ENCODE assay signal across 15 cellular contexts in the genomic region with DNA sequence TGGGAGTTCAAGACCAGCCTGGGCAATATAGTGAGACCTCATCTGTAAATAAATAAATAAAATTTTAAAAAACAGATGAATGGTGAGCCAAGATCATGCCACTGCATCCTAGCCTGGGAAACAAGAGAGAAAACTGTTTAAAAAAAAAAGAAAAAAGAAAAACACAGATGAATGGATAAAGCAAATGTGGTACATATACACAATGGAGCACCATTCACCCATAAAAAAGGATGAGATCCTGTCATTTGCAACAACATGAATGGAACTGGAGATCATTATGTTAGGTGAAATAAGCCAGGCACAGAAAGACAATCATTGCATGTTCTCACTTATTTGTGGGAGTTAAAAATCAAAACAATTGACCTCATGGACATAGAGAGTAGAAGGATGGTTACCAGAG. TPM values are rescaled to one million over a fixed set of nuclear protein-coding genes. Genes with fewer than 3 reads are reported as not detected.
"Had no signal": no experiment of that assay in that cellular context is flagged by ENCODE, and none has a peak within 500 bp of the region (broad histone marks: within the 10 kb centered on the region; RNA-seq: fewer than 3 reads in every experiment).

No MANE protein-coding gene starts in this region.

RNA-seq across cellular contexts. Expression of a gene that starts 3.7 kb away (rescaled TPM):
- total RNA-seq: ascending aorta had no signal

RNA-seq across cellular contexts. Expression of a gene that starts 7.3 kb away (rescaled TPM):
- total RNA-seq: ascending aorta had no signal

RNA-seq across cellular contexts. Expression of a gene that starts 25.4 kb away (rescaled TPM):
- total RNA-seq: activated naive CD4-positive, alpha-beta T cell treated with anti-CD3 and anti-CD28 coated beads for 36 hours; activated naive CD4-positive, alpha-beta T cell treated with anti-CD3 and anti-CD28 coated beads, Interleukin-2, amount 50 U/mL, for 72 hours; activated naive CD8-positive, alpha-beta T cell treated with anti-CD3 and anti-CD28 coated beads for 36 hours; activated naive CD8-positive, alpha-beta T cell treated with anti-CD3 and anti-CD28 coated beads, Interleukin-2, amount 10 ng/mL, durations not matched to agents 7 days and 5 days; activated T-helper 1 cell treated with anti-CD3 and anti-CD28 coated beads, Interleukin-12 subunit alpha, Interleukin-12 subunit beta, Interleukin-2, Interleukin-4 antibody, amounts not matched to agents 30 ng/mL and 10 ng/mL and 1 ng/mL, durations not matched to agents 14 hours and 24 hours and 36 hours; activated T-helper 2 cell treated with anti-CD3 and anti-CD28 coated beads, Interferon-gamma antibody, Interleukin-2, Interleukin-4, amounts not matched to agents 10 μg/mL and 5 μg/mL and 100 μg/mL, durations not matched to agents 14 hours and 24 hours and 36 hours; ascending aorta; body of pancreas; breast epithelium; bronchial epithelial cell; cardiac muscle cell; cardiac septum; cerebellum; chondrocyte had no signal
- polyA plus RNA-seq: adrenal gland had no signal
